In genomic region chr7:141231018-141231792, GRCh38 we compare ENCODE assay signal across 9 cellular contexts.
DNase-seq lines count a peak whose midpoint lies in the region; ATAC-seq and TF ChIP-seq lines count a peak whose summit lies in the region.
"Had no signal": no experiment of that assay in that cellular context is flagged by ENCODE, and none has a peak within 500 bp of the region (broad histone marks: within the 10 kb centered on the region; RNA-seq: fewer than 3 reads in every experiment).

No MANE protein-coding gene starts in this region.

- peak; percentile 52; the same call in 1 of the 2 replicates for TF ChIP-seq RAD21 in Ishikawa (IDR thresholded peaks at IDR 0.05; ENCODE audit: low read depth)

- DNase-seq in COR-L47 (lab: John Stamatoyannopoulos, UW) (peak; percentile 73), astrocyte of the cerebellum (ENCODE audit: low read depth) (peak; percentile 13), kidney glomerular epithelial cell (lab: John Stamatoyannopoulos, UW) (peak; percentile 35), vagina (ENCODE audit: extremely low spot score in 2 of 2) (no peak), KG1 (lab: John Stamatoyannopoulos, UW) (no peak), aorta (no peak)
- DNase-seq: NCI-H446 had no signal

- ATAC-seq in aorta (ENCODE audit: low FRiP score) (no peak), HG02970 (IDR thresholded peaks at IDR 0.05; ENCODE audit: low FRiP score, unreplicated experiment) (no peak)

- no peak overlapping the region for H3K4me3 ChIP-seq in astrocyte of the cerebellum (ENCODE audit: low read depth, low read length)
- H3K4me3 ChIP-seq in vagina, result no peak overlapping the region
- no peak overlapping the region for H3K4me3 ChIP-seq in aorta (ENCODE audit: low read length in 2 of 2)

- intact Hi-C loops in vagina (cut with DNase I), result no loop called here
- intact Hi-C loops in aorta (cut with DNase I), result no loop called here

- TF ChIP-seq EP300 in Ishikawa (IDR thresholded peaks at IDR 0.05; ENCODE audit: borderline replicate concordance), result no peak

- H3K4me1 ChIP-seq in vagina (no peaks in the 10 kb centered on the region), aorta (ENCODE audit: control insufficient read depth in 1 of 2, insufficient read depth in 2 of 2, low read length in 2 of 2) (no peaks in the 10 kb centered on the region)

- peak; percentile 55 for TF ChIP-seq CTCF in astrocyte of the cerebellum (IDR thresholded peaks at IDR 0.05; ENCODE audit: low read depth, low read length, missing control alignments)
- no peak for TF ChIP-seq CTCF in vagina (IDR thresholded peaks at IDR 0.05)

- TF ChIP-seq POLR2A in vagina (IDR thresholded peaks at IDR 0.05), result no peak

- WGBS in aorta, 2 donors, result 19 to 29% methylated on average over 5 of the region's 5 CpGs

- H3K36me3 ChIP-seq in vagina, result no peaks in the 10 kb centered on the region
- H3K36me3 ChIP-seq in aorta (ENCODE audit: control insufficient read depth in 1 of 2, insufficient read depth in 2 of 2, low read length in 1 of 2), result no peaks in the 10 kb centered on the region

- in situ Hi-C loops in astrocyte of the cerebellum (cut with HindIII; ENCODE audit: low sequenced_read_pairs), result no loop called here

- H3K9me3 ChIP-seq in vagina, result no peaks in the 10 kb centered on the region
- peaks cover 2% of the 10 kb centered on the region for H3K9me3 ChIP-seq in aorta (ENCODE audit: control insufficient read depth, low read length)

- no peak overlapping the region for H3K27ac ChIP-seq in vagina
- H3K27ac ChIP-seq in aorta (ENCODE audit: low read depth in 1 of 2, low read length in 2 of 2), result no peak overlapping the region

- H3K27me3 ChIP-seq in vagina, result no peaks in the 10 kb centered on the region
- H3K27me3 ChIP-seq in aorta (ENCODE audit: control insufficient read depth in 1 of 2, insufficient read depth in 2 of 2, low read length in 1 of 2), result no peaks in the 10 kb centered on the region

TF ChIP-seq in Ishikawa, 13 proteins besides CTCF, POLR2A, EP300 and RAD21:
- TF ChIP-seq YY1 (IDR thresholded peaks at IDR 0.05; ENCODE audit: low read depth) (no peak), TEAD4 (IDR thresholded peaks at IDR 0.05) (no peak), NFIC (IDR thresholded peaks at IDR 0.05) (no peak), ZBTB7A (IDR thresholded peaks at IDR 0.05; ENCODE audit: low read depth) (no peak), REST (IDR thresholded peaks at IDR 0.05; ENCODE audit: low read depth) (no peak), CREB1 (IDR thresholded peaks at IDR 0.05; ENCODE audit: low read depth) (no peak), EGR1 (IDR thresholded peaks at IDR 0.05) (no peak), CEBPB (IDR thresholded peaks at IDR 0.05) (no peak), TAF1 (IDR thresholded peaks at IDR 0.05; ENCODE audit: low read depth) (no peak), USF1 (IDR thresholded peaks at IDR 0.05) (no peak), FOXM1 (IDR thresholded peaks at IDR 0.05; ENCODE audit: borderline replicate concordance, low read depth) (no peak), TCF12 (IDR thresholded peaks at IDR 0.05; ENCODE audit: low read depth) (no peak)

Comparison
In these comparisons a context has a peak if more than half of its experiments do, and no peak if none do; other contexts are left out.
1. DNase-seq: peak in COR-L47 (single experiment), astrocyte of the cerebellum (single experiment) and kidney glomerular epithelial cell (single experiment); none in vagina (0 of 2), KG1 (single experiment) and aorta (0 of 2).